ENCODE assay signal across 2 cellular contexts in the genomic region with DNA sequence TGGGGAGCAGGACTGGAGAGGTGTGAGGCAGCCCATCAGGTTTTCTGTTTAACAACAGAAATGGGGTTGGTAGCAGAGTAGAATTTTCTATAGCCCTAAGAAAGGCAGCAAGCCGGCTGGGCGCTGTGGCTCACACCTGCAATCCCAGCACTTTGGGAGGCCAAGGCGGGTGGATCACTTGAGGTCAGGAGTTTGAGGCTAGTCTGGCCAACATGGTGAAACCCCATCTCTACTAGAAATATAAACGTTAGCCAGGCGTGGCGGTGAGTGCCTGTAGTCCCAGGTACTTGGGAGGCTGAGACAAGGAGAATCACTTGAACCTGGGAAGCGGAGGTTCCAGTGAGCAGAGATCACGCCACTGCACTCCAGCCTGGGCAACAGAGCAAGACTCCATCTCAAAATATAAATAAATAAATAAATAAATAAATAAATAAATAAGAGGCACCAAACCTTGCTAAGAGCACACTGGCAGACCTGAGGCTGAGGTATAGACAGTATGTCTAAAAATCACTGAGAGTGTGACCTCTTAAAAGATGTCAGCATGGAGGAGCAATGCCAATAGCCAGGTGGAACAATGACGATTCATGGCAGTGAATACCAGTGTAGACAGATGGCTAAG.
TF ChIP-seq lines count a peak whose summit lies in the region.

No MANE protein-coding gene starts in this region.

TF ChIP-seq in GM23338, 12 proteins besides CTCF, POLR2A, EP300 and RAD21 (continued from another document and continues in another):
- no peak for TF ChIP-seq POLR2AphosphoS5 (IDR thresholded peaks at IDR 0.05; ENCODE audit: low read depth)
- TF ChIP-seq EZH2phosphoT487 (IDR thresholded peaks at IDR 0.05; ENCODE audit: unreplicated experiment): no peak
- no peak for TF ChIP-seq EZH2 (IDR thresholded peaks at IDR 0.05; ENCODE audit: low read depth, unreplicated experiment)
- no peak for TF ChIP-seq STAT1 (IDR thresholded peaks at IDR 0.05; ENCODE audit: unreplicated experiment)
- no peak for TF ChIP-seq ZNF462 (CRISPR knock-in tag; IDR thresholded peaks at IDR 0.05)
- TF ChIP-seq, protein P1, sequence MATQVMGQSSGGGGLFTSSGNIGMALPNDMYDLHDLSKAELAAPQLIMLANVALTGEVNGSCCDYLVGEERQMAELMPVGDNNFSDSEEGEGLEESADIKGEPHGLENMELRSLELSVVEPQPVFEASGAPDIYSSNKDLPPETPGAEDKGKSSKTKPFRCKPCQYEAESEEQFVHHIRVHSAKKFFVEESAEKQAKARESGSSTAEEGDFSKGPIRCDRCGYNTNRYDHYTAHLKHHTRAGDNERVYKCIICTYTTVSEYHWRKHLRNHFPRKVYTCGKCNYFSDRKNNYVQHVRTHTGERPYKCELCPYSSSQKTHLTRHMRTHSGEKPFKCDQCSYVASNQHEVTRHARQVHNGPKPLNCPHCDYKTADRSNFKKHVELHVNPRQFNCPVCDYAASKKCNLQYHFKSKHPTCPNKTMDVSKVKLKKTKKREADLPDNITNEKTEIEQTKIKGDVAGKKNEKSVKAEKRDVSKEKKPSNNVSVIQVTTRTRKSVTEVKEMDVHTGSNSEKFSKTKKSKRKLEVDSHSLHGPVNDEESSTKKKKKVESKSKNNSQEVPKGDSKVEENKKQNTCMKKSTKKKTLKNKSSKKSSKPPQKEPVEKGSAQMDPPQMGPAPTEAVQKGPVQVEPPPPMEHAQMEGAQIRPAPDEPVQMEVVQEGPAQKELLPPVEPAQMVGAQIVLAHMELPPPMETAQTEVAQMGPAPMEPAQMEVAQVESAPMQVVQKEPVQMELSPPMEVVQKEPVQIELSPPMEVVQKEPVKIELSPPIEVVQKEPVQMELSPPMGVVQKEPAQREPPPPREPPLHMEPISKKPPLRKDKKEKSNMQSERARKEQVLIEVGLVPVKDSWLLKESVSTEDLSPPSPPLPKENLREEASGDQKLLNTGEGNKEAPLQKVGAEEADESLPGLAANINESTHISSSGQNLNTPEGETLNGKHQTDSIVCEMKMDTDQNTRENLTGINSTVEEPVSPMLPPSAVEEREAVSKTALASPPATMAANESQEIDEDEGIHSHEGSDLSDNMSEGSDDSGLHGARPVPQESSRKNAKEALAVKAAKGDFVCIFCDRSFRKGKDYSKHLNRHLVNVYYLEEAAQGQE (IDR thresholded peaks at IDR 0.05; ENCODE audit: unreplicated experiment): no peak
- TF ChIP-seq CREB1 (CRISPR knock-in tag; IDR thresholded peaks at IDR 0.05; ENCODE audit: low read depth): no peak
- no peak for TF ChIP-seq JUNB (IDR thresholded peaks at IDR 0.05; ENCODE audit: unreplicated experiment)

TF ChIP-seq in IMR-90, 13 proteins besides CTCF, POLR2A, EP300 and RAD21 (continued from another document):
- TF ChIP-seq RFX5 (IDR thresholded peaks at IDR 0.05; ENCODE audit: low read depth, low read length) (no peak), SMC3 (IDR thresholded peaks at IDR 0.05; ENCODE audit: low read depth, low read length) (no peak), BHLHE40 (IDR thresholded peaks at IDR 0.05; ENCODE audit: low read depth, low read length) (no peak), MAZ (IDR thresholded peaks at IDR 0.05; ENCODE audit: borderline replicate concordance, low read depth, low read length) (no peak), MXI1 (IDR thresholded peaks at IDR 0.05; ENCODE audit: borderline replicate concordance, low read depth, low read length) (no peak), CEBPB (IDR thresholded peaks at IDR 0.05; ENCODE audit: low read depth, low read length) (no peak), MAFK (IDR thresholded peaks at IDR 0.05; ENCODE audit: low read depth, low read length) (no peak), ELK1 (IDR thresholded peaks at IDR 0.05; ENCODE audit: borderline replicate concordance, low read depth, low read length) (no peak), USF2 (IDR thresholded peaks at IDR 0.05; ENCODE audit: low read depth, low read length) (no peak), CHD1 (IDR thresholded peaks at IDR 0.05; ENCODE audit: low read depth, low read length) (no peak), FOS (IDR thresholded peaks at IDR 0.05; ENCODE audit: low read depth, low read length) (no peak), NFE2L2 (IDR thresholded peaks at IDR 0.05; ENCODE audit: low read depth, low read length) (no peak)
